ENCODE assay signal across 22 cellular contexts in genomic region chr2:217066510-217067270, GRCh38.
A peak's percentile ranks its signal among the peaks of the same experiment; 100 is the strongest.
DNase-seq lines count a peak whose midpoint lies in the region; ATAC-seq and TF ChIP-seq lines count a peak whose summit lies in the region.
"Had no signal": no experiment of that assay in that cellular context is flagged by ENCODE, and none has a peak within 500 bp of the region (broad histone marks: within the 10 kb centered on the region; RNA-seq: fewer than 3 reads in every experiment).

No MANE protein-coding gene starts in this region.

- H3K9me3 ChIP-seq in right atrium auricular region (no peaks in the 10 kb centered on the region), fibroblast of lung (ENCODE audit: control insufficient read depth, insufficient read depth, low read depth, low read length) (no peaks in the 10 kb centered on the region)

- no peaks in the 10 kb centered on the region for H3K79me2 ChIP-seq in fibroblast of lung (ENCODE audit: control insufficient read depth, insufficient read depth, low read length)

- H3K27ac ChIP-seq in right atrium auricular region (peak overlapping the region in 1 of 2 donors; percentile 50), fibroblast of lung (ENCODE audit: insufficient read depth, low read length) (peak overlapping the region; percentile 72)
- H3K27ac ChIP-seq: cardiac muscle cell, skin epidermis had no signal

- peaks cover 6% of the 10 kb centered on the region for H3K9me3 Mint-ChIP-seq in neural crest cell
- peaks cover 3% of the 10 kb centered on the region for H3K9me3 Mint-ChIP-seq in activated naive CD8-positive, alpha-beta T cell treated with anti-CD3 and anti-CD28 coated beads for 36 hours

- peak; percentile 14 to 27 for ATAC-seq in left cardiac atrium
- no peak for ATAC-seq in HG03342 (IDR thresholded peaks at IDR 0.05; ENCODE audit: unreplicated experiment)
- ATAC-seq: left ventricle myocardium superior; stimulated activated naive B cell treated with anti-CD40 and anti-IgM and Interleukin-4, amounts not matched to agents 10 μg/mL and 1 μg/mL and 100 μg/mL, for 72 hours had no signal

- H3K36me3 ChIP-seq in right atrium auricular region (no peaks in the 10 kb centered on the region), fibroblast of lung (ENCODE audit: control insufficient read depth, insufficient read depth, low read length) (no peaks in the 10 kb centered on the region)
- H3K36me3 ChIP-seq: BE2C, cardiac muscle cell had no signal

- intact Hi-C loops in left cardiac atrium (cut with DNase I) = no loop called here

- no peaks in the 10 kb centered on the region for H3K27me3 ChIP-seq in right atrium auricular region
- H3K27me3 ChIP-seq in fibroblast of lung (ENCODE audit: control insufficient read depth, insufficient read depth, low read length) = no peaks in the 10 kb centered on the region
- H3K27me3 ChIP-seq: BE2C, cardiac muscle cell had no signal

- H3K27me3 Mint-ChIP-seq in neural crest cell (ENCODE audit: low read depth) = no peaks in the 10 kb centered on the region
- H3K27me3 Mint-ChIP-seq in activated naive CD8-positive, alpha-beta T cell treated with anti-CD3 and anti-CD28 coated beads for 36 hours = peaks cover 4% of the 10 kb centered on the region

- no peak for DNase-seq in left cardiac atrium
- DNase-seq in right atrium auricular region (ENCODE audit: low spot score) = no peak
- DNase-seq in fibroblast of lung (ENCODE audit: low read depth in 2 of 2) = peak in 1 of 2 donors; percentile 45
- DNase-seq in neural crest cell (ENCODE audit: low read depth, low spot score) = no peak
- DNase-seq in activated naive CD8-positive, alpha-beta T cell treated with anti-CD3 and anti-CD28 coated beads for 36 hours = no peak
- no peak for DNase-seq in NAMALWA (ENCODE audit: low spot score)
- DNase-seq in NCI-H1694 treated with DMSO at 0.1 percent for 48 hours (lab: John Stamatoyannopoulos, UW) = no peak
- DNase-seq: activated CD4-positive, CD25-positive, alpha-beta regulatory T cell treated with anti-CD3 and anti-CD28 coated beads, Interleukin-2, amount 50 U/mL, for 72 hours; activated naive CD4-positive, alpha-beta T cell; activated T-cell treated with anti-CD3 and anti-CD28 coated beads, Interleukin-2, amount 50 U/mL, for 24 hours; BE2C; head of caudate nucleus; left ventricle myocardium superior; midbrain; NCI-H1417; NCI-H2171; NCI-H524 treated with DMSO at 0.1 percent for 48 hours; stimulated activated naive B cell treated with anti-CD40 and anti-IgM and Interleukin-4, amounts not matched to agents 10 μg/mL and 1 μg/mL and 100 μg/mL, for 72 hours had no signal

- peak overlapping the region; percentile 36 for H3K27ac Mint-ChIP-seq in neural crest cell (ENCODE audit: unreplicated experiment)
- no peak overlapping the region for H3K27ac Mint-ChIP-seq in activated naive CD8-positive, alpha-beta T cell treated with anti-CD3 and anti-CD28 coated beads for 36 hours
- H3K27ac Mint-ChIP-seq: activated T-cell treated with anti-CD3 and anti-CD28 coated beads, Interleukin-2, amount 50 U/mL, for 24 hours; stimulated activated naive B cell treated with anti-CD40 and anti-IgM and Interleukin-4, amounts not matched to agents 10 μg/mL and 1 μg/mL and 100 μg/mL, for 72 hours had no signal

- no peak overlapping the region for H3K4me3 ChIP-seq in right atrium auricular region
- peak overlapping the region in 1 of 4 experiments; percentile 18 for H3K4me3 ChIP-seq in fibroblast of lung (replicated peaks in 1 of 4; ENCODE audit: control extremely low read depth in 1 of 4, insufficient read depth in 1 of 4, low read depth in 3 of 4, low read length in 4 of 4)
- H3K4me3 ChIP-seq: cardiac muscle cell, skin epidermis had no signal

- H3K36me3 Mint-ChIP-seq in neural crest cell (ENCODE audit: low read depth) = peaks cover 8% of the 10 kb centered on the region
- H3K36me3 Mint-ChIP-seq in activated naive CD8-positive, alpha-beta T cell treated with anti-CD3 and anti-CD28 coated beads for 36 hours = no peaks in the 10 kb centered on the region
- H3K36me3 Mint-ChIP-seq: stimulated activated naive B cell treated with anti-CD40 and anti-IgM and Interleukin-4, amounts not matched to agents 10 μg/mL and 1 μg/mL and 100 μg/mL, for 72 hours had no signal

- no peak for TF ChIP-seq CTCF in right atrium auricular region (IDR thresholded peaks at IDR 0.05)
- no peak for TF ChIP-seq CTCF in fibroblast of lung (conservative IDR thresholded peaks at IDR 0.05 in 1 of 2, IDR thresholded peaks at IDR 0.05 in 1 of 2; ENCODE audit: low read depth in 1 of 2, low read length in 2 of 2)
- no peak for TF ChIP-seq CTCF in neural crest cell (conservative IDR thresholded peaks at IDR 0.05)

- peak overlapping the region; percentile 20 for H3K4me2 ChIP-seq in fibroblast of lung (ENCODE audit: extremely low read depth, insufficient read depth, low read length)

- no peaks in the 10 kb centered on the region for H4K20me1 ChIP-seq in fibroblast of lung (ENCODE audit: control insufficient read depth, extremely low read depth, insufficient read depth, low read length)

- no peak overlapping the region for H3K9ac ChIP-seq in fibroblast of lung (ENCODE audit: insufficient read depth, low read length)

- no peak overlapping the region for H3K4me3 Mint-ChIP-seq in neural crest cell
- no peak overlapping the region for H3K4me3 Mint-ChIP-seq in activated naive CD8-positive, alpha-beta T cell treated with anti-CD3 and anti-CD28 coated beads for 36 hours
- H3K4me3 Mint-ChIP-seq: activated T-cell treated with anti-CD3 and anti-CD28 coated beads, Interleukin-2, amount 50 U/mL, for 24 hours; nephron; stimulated activated naive B cell treated with anti-CD40 and anti-IgM and Interleukin-4, amounts not matched to agents 10 μg/mL and 1 μg/mL and 100 μg/mL, for 72 hours had no signal

- H3K4me1 ChIP-seq in right atrium auricular region (peaks cover 0 to 16% of the 10 kb centered on the region in 2 donors), fibroblast of lung (ENCODE audit: control insufficient read depth, extremely low read depth, insufficient read depth, low read length) (peaks cover 7% of the 10 kb centered on the region)
- H3K4me1 ChIP-seq: BE2C had no signal

- peak overlapping the region; percentile 26 for H2AFZ ChIP-seq in fibroblast of lung (ENCODE audit: low read length)

- peaks cover 36% of the 10 kb centered on the region for H3K4me1 Mint-ChIP-seq in neural crest cell
- H3K4me1 Mint-ChIP-seq in activated naive CD8-positive, alpha-beta T cell treated with anti-CD3 and anti-CD28 coated beads for 36 hours = peaks cover 2% of the 10 kb centered on the region
